In genomic region chr7:113100091-113100723, GRCh38 we compare ENCODE assay signal across 14 cellular contexts. TPM values are rescaled to one million over a fixed set of nuclear protein-coding genes. Genes with fewer than 3 reads are reported as not detected.
DNase-seq lines count a peak whose midpoint lies in the region; TF ChIP-seq lines count a peak whose summit lies in the region.
"Had no signal": no experiment of that assay in that cellular context is flagged by ENCODE, and none has a peak within 500 bp of the region (broad histone marks: within the 10 kb centered on the region; RNA-seq: fewer than 3 reads in every experiment).

No MANE protein-coding gene starts in this region.

- POLR2A ChIA-PET in SK-N-SH (lab: Yijun Ruan, JAX), result interaction anchor here (0.8 kb wide), 1 partner anchor 16 kb away, joined by 3 read pairs; no protein-coding TSS in a partner anchor
- POLR2A ChIA-PET in PC-9 (lab: Charles Lee; ENCODE audit: unreplicated experiment), result interaction anchor here (0.6 to 0.7 kb wide), 2 partner anchors 9 to 14 kb away, joined by 4 to 11 read pairs; partner anchors contain the start of gene GPR85

- H3K79me2 ChIP-seq in SK-N-SH (ENCODE audit: insufficient read depth), result no peaks in the 10 kb centered on the region
- no peaks in the 10 kb centered on the region for H3K79me2 ChIP-seq in smooth muscle cell (ENCODE audit: low read depth)
- no peaks in the 10 kb centered on the region for H3K79me2 ChIP-seq in PC-9 (ENCODE audit: low read depth)

- no peaks in the 10 kb centered on the region for H3K4me1 Mint-ChIP-seq in activated T-cell treated with anti-CD3 and anti-CD28 coated beads, Interleukin-2, amount 50 U/mL, for 24 hours (ENCODE audit: low read depth)

- H3K27ac Mint-ChIP-seq in activated T-cell treated with anti-CD3 and anti-CD28 coated beads, Interleukin-2, amount 50 U/mL, for 24 hours, result no peak overlapping the region
- H3K27ac Mint-ChIP-seq: activated CD4-positive, alpha-beta memory T cell treated with anti-CD3 and anti-CD28 coated beads for 36 hours had no signal

- intact Hi-C loops in PC-9 (cut with micrococcal nuclease; ENCODE audit: unreplicated experiment), result no loop called here
- intact Hi-C loops in esophagus squamous epithelium (cut with DNase I), result no loop called here

- H3K4me2 ChIP-seq in SK-N-SH, result peak overlapping the region; percentile 23; the same call in 1 of the 2 replicates
- H3K4me2 ChIP-seq in smooth muscle cell, result peak overlapping the region; percentile 65
- no peak overlapping the region for H3K4me2 ChIP-seq in PC-9
- H3K4me2 ChIP-seq: A549 had no signal

- no peaks in the 10 kb centered on the region for H4K20me1 ChIP-seq in SK-N-SH (ENCODE audit: insufficient read depth)
- no peaks in the 10 kb centered on the region for H4K20me1 ChIP-seq in smooth muscle cell (ENCODE audit: low read depth)
- H4K20me1 ChIP-seq in PC-9 (ENCODE audit: insufficient read depth), result no peaks in the 10 kb centered on the region

- H3K4me3 ChIP-seq in SK-N-SH (ENCODE audit: low read depth in 2 of 2, low read length in 1 of 2), result no peak overlapping the region
- no peak overlapping the region for H3K4me3 ChIP-seq in cardiac muscle cell
- peak overlapping the region; percentile 12 for H3K4me3 ChIP-seq in smooth muscle cell
- H3K4me3 ChIP-seq in PC-9, result no peak overlapping the region
- peak overlapping the region in 2 of 4 donors; percentile 3 to 6 for H3K4me3 ChIP-seq in esophagus squamous epithelium
- H3K4me3 ChIP-seq: A549 had no signal

- peak overlapping the region in 1 of 2 experiments; percentile 5; a peak in 2 of 4 replicates for H3K27ac ChIP-seq in SK-N-SH (ENCODE audit: low read depth in 2 of 2, low read length in 1 of 2)
- H3K27ac ChIP-seq in cardiac muscle cell, result no peak overlapping the region
- peak overlapping the region; percentile 78 for H3K27ac ChIP-seq in smooth muscle cell (ENCODE audit: low read depth)
- no peak overlapping the region for H3K27ac ChIP-seq in PC-9
- H3K27ac ChIP-seq in esophagus squamous epithelium, result peak overlapping the region in 2 of 4 donors; percentile 17 to 39
- H3K27ac ChIP-seq: A549, RWPE1 had no signal

- 0 out of 2 replicates have a peak, but pooled peaks have one; percentile 9 for TF ChIP-seq RAD21 in SK-N-SH (IDR thresholded peaks at IDR 0.05; ENCODE audit: low read length)

- TF ChIP-seq CTCF in SK-N-SH (IDR thresholded peaks at IDR 0.05), result no peak
- TF ChIP-seq CTCF in cardiac muscle cell (IDR thresholded peaks at IDR 0.05; ENCODE audit: low read depth, low read length), result no peak
- TF ChIP-seq CTCF in smooth muscle cell (IDR thresholded peaks at IDR 0.05; ENCODE audit: borderline replicate concordance, insufficient read depth, poor library complexity, severe bottlenecking), result no peak
- TF ChIP-seq CTCF in PC-9 (conservative IDR thresholded peaks at IDR 0.05), result no peak
- no peak for TF ChIP-seq CTCF in esophagus squamous epithelium (IDR thresholded peaks at IDR 0.05)

- H3K9me3 ChIP-seq in SK-N-SH (no peaks in the 10 kb centered on the region), cardiac muscle cell (ENCODE audit: low read depth) (no peaks in the 10 kb centered on the region), smooth muscle cell (replicated peaks; ENCODE audit: low read depth) (no peaks in the 10 kb centered on the region), PC-9 (ENCODE audit: insufficient read depth, low read depth) (no peaks in the 10 kb centered on the region), esophagus squamous epithelium (no peaks in the 10 kb centered on the region)
- H3K9me3 ChIP-seq: A549 had no signal

- WGBS in SK-N-SH (ENCODE audit: low lambda C conversion rate), result 47% methylated on average over 7 of the region's 7 CpGs
- WGBS in smooth muscle cell (ENCODE audit: low lambda C conversion rate), result 46% methylated on average over 7 of the region's 7 CpGs
- WGBS in esophagus squamous epithelium, 2 donors, result 27 to 42% methylated on average over 7 of the region's 7 CpGs

- TF ChIP-seq EP300 in SK-N-SH (IDR thresholded peaks at IDR 0.05; ENCODE audit: borderline replicate concordance in 1 of 2, low read depth in 1 of 2, low read length in 1 of 2), result peak in 1 of 2 experiments; percentile 45; a peak in 1 of 4 replicates

- no peaks in the 10 kb centered on the region for H3K9me2 ChIP-seq in SK-N-SH
- H3K9me2 ChIP-seq in PC-9 (ENCODE audit: insufficient read depth), result no peaks in the 10 kb centered on the region; the same call in 1 of the 2 replicates

- H3K36me3 ChIP-seq in SK-N-SH (replicated peaks in 1 of 2; ENCODE audit: control insufficient read depth in 1 of 2, insufficient read depth in 2 of 2, low read length in 1 of 2), result no peaks in the 10 kb centered on the region
- H3K36me3 ChIP-seq in cardiac muscle cell, result no peaks in the 10 kb centered on the region
- H3K36me3 ChIP-seq in smooth muscle cell (ENCODE audit: low read depth), result no peaks in the 10 kb centered on the region
- H3K36me3 ChIP-seq in PC-9 (ENCODE audit: low read depth), result no peaks in the 10 kb centered on the region
- no peaks in the 10 kb centered on the region for H3K36me3 ChIP-seq in esophagus squamous epithelium

- peaks cover 0 to 15% of the 10 kb centered on the region in 2 experiments; a peak in 3 of 4 replicates for H3K4me1 ChIP-seq in SK-N-SH (ENCODE audit: control insufficient read depth in 1 of 2, insufficient read depth in 2 of 2, low read depth in 1 of 2, low read length in 1 of 2)
- H3K4me1 ChIP-seq in cardiac muscle cell (ENCODE audit: low read depth), result peaks cover 6% of the 10 kb centered on the region
- peaks cover 8% of the 10 kb centered on the region for H3K4me1 ChIP-seq in smooth muscle cell (ENCODE audit: low read depth)
- 0 out of 2 replicates have a peak, but pooled peaks cover 9% of the 10 kb centered on the region for H3K4me1 ChIP-seq in PC-9 (replicated peaks; ENCODE audit: insufficient read depth)
- peaks cover 0 to 19% (median 0%) of the 10 kb centered on the region in 3 donors for H3K4me1 ChIP-seq in esophagus squamous epithelium
- H3K4me1 ChIP-seq: A549 had no signal

- peaks cover 17% of the 10 kb centered on the region for H3K27me3 Mint-ChIP-seq in activated T-cell treated with anti-CD3 and anti-CD28 coated beads, Interleukin-2, amount 50 U/mL, for 24 hours

- H3K4me3 Mint-ChIP-seq in activated T-cell treated with anti-CD3 and anti-CD28 coated beads, Interleukin-2, amount 50 U/mL, for 24 hours, result no peak overlapping the region
- H3K4me3 Mint-ChIP-seq: activated CD4-positive, alpha-beta memory T cell treated with anti-CD3 and anti-CD28 coated beads for 36 hours had no signal

- H3K27me3 ChIP-seq in SK-N-SH (ENCODE audit: insufficient read depth) (no peaks in the 10 kb centered on the region), cardiac muscle cell (no peaks in the 10 kb centered on the region), smooth muscle cell (ENCODE audit: low read depth) (no peaks in the 10 kb centered on the region), PC-9 (ENCODE audit: insufficient read depth, low read depth) (no peaks in the 10 kb centered on the region), esophagus squamous epithelium (no peaks in the 10 kb centered on the region)

- DNase-seq in DMS53 (lab: John Stamatoyannopoulos, UW), result peak; percentile 38
- no peak for DNase-seq in DMS53 treated with DMSO at 0.1 percent for 48 hours (lab: John Stamatoyannopoulos, UW; ENCODE audit: unreplicated experiment)
- DNase-seq in SK-N-SH, result peak; percentile 49
- peak; percentile 75 to 88 for DNase-seq in cardiac muscle cell (ENCODE audit: low read depth in 1 of 2, low spot score in 1 of 2)
- DNase-seq in smooth muscle cell (lab: John Stamatoyannopoulos, UW; ENCODE audit: unreplicated experiment), result peak; percentile 2
- DNase-seq in activated T-cell treated with anti-CD3 and anti-CD28 coated beads, Interleukin-2, amount 50 U/mL, for 24 hours, result no peak
- DNase-seq in PC-9, result no peak
- no peak for DNase-seq in esophagus squamous epithelium (lab: John Stamatoyannopoulos, UW)
- DNase-seq: activated CD4-positive, alpha-beta memory T cell treated with anti-CD3 and anti-CD28 coated beads for 36 hours; anterior cingulate cortex; MM.1S; nucleus accumbens had no signal

- no peak overlapping the region for H3K9ac ChIP-seq in SK-N-SH
- H3K9ac ChIP-seq in smooth muscle cell (ENCODE audit: low read depth), result peak overlapping the region; percentile 39

- TF ChIP-seq POLR2A in esophagus squamous epithelium (IDR thresholded peaks at IDR 0.05), result no peak

- BruUV-seq in PC-9 (replicated peaks; lab: Mats Ljungman, UMichigan), result no TSS peak

- H3K36me3 Mint-ChIP-seq in activated T-cell treated with anti-CD3 and anti-CD28 coated beads, Interleukin-2, amount 50 U/mL, for 24 hours (ENCODE audit: low read depth), result no peaks in the 10 kb centered on the region
- H3K36me3 Mint-ChIP-seq: activated CD4-positive, alpha-beta memory T cell treated with anti-CD3 and anti-CD28 coated beads for 36 hours had no signal

- no peaks in the 10 kb centered on the region for H3K9me3 Mint-ChIP-seq in activated T-cell treated with anti-CD3 and anti-CD28 coated beads, Interleukin-2, amount 50 U/mL, for 24 hours
- H3K9me3 Mint-ChIP-seq: activated CD4-positive, alpha-beta memory T cell treated with anti-CD3 and anti-CD28 coated beads for 36 hours had no signal

- H3F3A ChIP-seq in SK-N-SH (replicated peaks; ENCODE audit: insufficient read depth), result no peaks in the 10 kb centered on the region
- H3F3A ChIP-seq in smooth muscle cell (ENCODE audit: low read depth), result no peaks in the 10 kb centered on the region
- H3F3A ChIP-seq in PC-9 (ENCODE audit: insufficient read depth, low read depth), result no peaks in the 10 kb centered on the region

- CTCF ChIA-PET in SK-N-SH (lab: Yijun Ruan, JAX) (interaction anchor here (1.0 to 2.0 kb wide), 4 partner anchors 12 to 322 kb away, joined by 3 to 9 read pairs (median 6); partner anchors contain the start of gene GPR85), PC-9 (lab: Charles Lee) (interaction anchor here (0.6 kb wide), 1 partner anchor 620 kb away, joined by 3 read pairs; no protein-coding TSS in a partner anchor)

- H2AFZ ChIP-seq in SK-N-SH (ENCODE audit: low read depth) (no peak overlapping the region; the same call in 1 of the 2 replicates), smooth muscle cell (ENCODE audit: low read depth) (peak overlapping the region; percentile 34), PC-9 (no peak overlapping the region)

RNA-seq across cellular contexts. Expression of gene GPR85, which starts 13.6 kb away (rescaled TPM):
- 2.9 and 4.3 TPM in 2 replicates for polyA plus RNA-seq in SK-N-SH (2012; rRNA removed)
- polyA plus RNA-seq in SK-N-SH (2012; cell fraction: cytosol; rRNA removed), result 4.0 and 4.8 TPM in 2 replicates
- 1.5 and 3.5 TPM in 2 replicates for polyA plus RNA-seq in SK-N-SH (2012; cell fraction: nucleus; rRNA removed)
- 0.32 and 0.80 TPM in 2 replicates for total RNA-seq in cardiac muscle cell
- not detected in 2 replicates for polyA plus RNA-seq in cardiac muscle cell
- total RNA-seq in smooth muscle cell, result 1.9 and 2.1 TPM in 2 replicates
- 0.04 and 0.93 TPM in 2 replicates for polyA plus RNA-seq in smooth muscle cell
- 0.30 and 0.65 TPM in 2 replicates for total RNA-seq in PC-9 (2021)
- total RNA-seq in esophagus squamous epithelium, result under 1 TPM in 3 of 4 donors, not detected in 1; 0.19 to 0.31 (median 0.26) TPM
- total RNA-seq: activated CD4-positive, alpha-beta memory T cell treated with anti-CD3 and anti-CD28 coated beads for 36 hours had no signal

RNA-seq across cellular contexts. Expression of gene SMIM30, which starts 18.1 kb away (rescaled TPM):
- polyA plus RNA-seq in SK-N-SH (2012; rRNA removed) (46.5 and 68.8 TPM in 2 replicates), cardiac muscle cell (211 and 276 TPM in 2 replicates), smooth muscle cell (72.2 and 72.9 TPM in 2 replicates)
- 83.9 and 98.6 TPM in 2 replicates for polyA plus RNA-seq in SK-N-SH (2012; cell fraction: cytosol; rRNA removed)
- polyA plus RNA-seq in SK-N-SH (2012; cell fraction: nucleus; rRNA removed), result 11.7 and 19.9 TPM in 2 replicates
- total RNA-seq in cardiac muscle cell (115 and 126 TPM in 2 replicates), smooth muscle cell (107 and 118 TPM in 2 replicates), PC-9 (2021) (32.1 and 46.8 TPM in 2 replicates), esophagus squamous epithelium (10 to 100 TPM; 32.3 to 54.5 (median 41.8) TPM)

Comparison
In these comparisons a context has a peak if more than half of its experiments do, and no peak if none do; other contexts are left out.
1. DNase-seq: peak in DMS53 (single experiment), SK-N-SH (single experiment), cardiac muscle cell (2 of 2) and smooth muscle cell (single experiment); none in DMS53 treated with DMSO at 0.1 percent for 48 hours (single experiment), activated T-cell treated with anti-CD3 and anti-CD28 coated beads, Interleukin-2, amount 50 U/mL, for 24 hours (single experiment), PC-9 (0 of 2) and esophagus squamous epithelium (single experiment).